Comparison of ENCODE assay signal across 8 cellular contexts in genomic region chr6:3247255-3248146, GRCh38.
DNase-seq lines count a peak whose midpoint lies in the region; ATAC-seq and TF ChIP-seq lines count a peak whose summit lies in the region.

No MANE protein-coding gene starts in this region.

- H3K4me1 Mint-ChIP-seq in stimulated activated effector memory CD8-positive, alpha-beta T cell treated with anti-CD3 and anti-CD28 coated beads, Interleukin-12 subunit alpha, Interleukin-12 subunit beta, amount 100 ng/mL, for 72 hours: peaks cover 13% of the 10 kb centered on the region

- no peak overlapping the region for H3K27ac Mint-ChIP-seq in stimulated activated effector memory CD8-positive, alpha-beta T cell treated with anti-CD3 and anti-CD28 coated beads, Interleukin-12 subunit alpha, Interleukin-12 subunit beta, amount 100 ng/mL, for 72 hours

- DNase-seq in AG08396 (ENCODE audit: low spot score): peak; percentile 86
- DNase-seq in NCI-H69 (lab: John Stamatoyannopoulos, UW): peak; percentile 87
- DNase-seq in epithelial cell of esophagus (ENCODE audit: low read depth): peak; percentile 67
- DNase-seq in GM10248 (ENCODE audit: extremely low spot score): no peak
- no peak for DNase-seq in stimulated activated effector memory CD8-positive, alpha-beta T cell treated with anti-CD3 and anti-CD28 coated beads, Interleukin-12 subunit alpha, Interleukin-12 subunit beta, amount 100 ng/mL, for 72 hours (ENCODE audit: low spot score in 2 of 2)
- DNase-seq in DMS153 (lab: John Stamatoyannopoulos, UW): no peak

- TF ChIP-seq CTCF in epithelial cell of esophagus (IDR thresholded peaks at IDR 0.05; ENCODE audit: insufficient read depth, low read depth, low read length, missing control alignments) (no peak), GM10248 (IDR thresholded peaks at IDR 0.05; ENCODE audit: control extremely low read depth, extremely low read depth, low read depth, missing control alignments) (no peak)

- no peaks in the 10 kb centered on the region for H3K27me3 ChIP-seq in muscle layer of colon (ENCODE audit: control insufficient read depth in 1 of 2, insufficient read depth in 2 of 2, low read length in 2 of 2)

- POLR2A ChIA-PET in GM10248 (lab: Yijun Ruan, JAX): no interaction called here

- H3K9me3 Mint-ChIP-seq in stimulated activated effector memory CD8-positive, alpha-beta T cell treated with anti-CD3 and anti-CD28 coated beads, Interleukin-12 subunit alpha, Interleukin-12 subunit beta, amount 100 ng/mL, for 72 hours: no peaks in the 10 kb centered on the region

- peaks cover 19% of the 10 kb centered on the region for H3K4me1 ChIP-seq in muscle layer of colon (ENCODE audit: insufficient read depth, low read length)

- no peak for ATAC-seq in stimulated activated effector memory CD8-positive, alpha-beta T cell treated with anti-CD3 and anti-CD28 coated beads, Interleukin-12 subunit alpha, Interleukin-12 subunit beta, amount 100 ng/mL, for 72 hours
- ATAC-seq in GM21447 (IDR thresholded peaks at IDR 0.05; ENCODE audit: unreplicated experiment): no peak

- peak overlapping the region; percentile 28 for H3K4me3 ChIP-seq in epithelial cell of esophagus (ENCODE audit: low read length)
- H3K4me3 ChIP-seq in muscle layer of colon (ENCODE audit: low read depth in 1 of 2, low read length in 2 of 2): peak overlapping the region; percentile 34 to 71

- H3K9me3 ChIP-seq in muscle layer of colon (ENCODE audit: low read length): no peaks in the 10 kb centered on the region

- CTCF ChIA-PET in GM10248 (lab: Yijun Ruan, JAX): interaction anchor here (0.7 to 3.7 kb wide), 7 partner anchors 9 to 153 kb away, joined by 3 to 22 read pairs (median 4); partner anchors contain the start of gene PSMG4

- no peak overlapping the region for H3K4me3 Mint-ChIP-seq in stimulated activated effector memory CD8-positive, alpha-beta T cell treated with anti-CD3 and anti-CD28 coated beads, Interleukin-12 subunit alpha, Interleukin-12 subunit beta, amount 100 ng/mL, for 72 hours

- peak overlapping the region; percentile 76 for H3K27ac ChIP-seq in muscle layer of colon (ENCODE audit: low read depth, low read length)

- H3K36me3 Mint-ChIP-seq in stimulated activated effector memory CD8-positive, alpha-beta T cell treated with anti-CD3 and anti-CD28 coated beads, Interleukin-12 subunit alpha, Interleukin-12 subunit beta, amount 100 ng/mL, for 72 hours: no peaks in the 10 kb centered on the region

- H3K9ac ChIP-seq in muscle layer of colon (ENCODE audit: low read length): peak overlapping the region; percentile 64

- no peaks in the 10 kb centered on the region for H3K36me3 ChIP-seq in muscle layer of colon (ENCODE audit: insufficient read depth, low read length)

Comparison
In these comparisons a context has a peak if more than half of its experiments do, and no peak if none do; other contexts are left out.
1. DNase-seq: peak in AG08396 (single experiment), NCI-H69 (single experiment) and epithelial cell of esophagus (single experiment); none in GM10248 (single experiment), stimulated activated effector memory CD8-positive, alpha-beta T cell treated with anti-CD3 and anti-CD28 coated beads, Interleukin-12 subunit alpha, Interleukin-12 subunit beta, amount 100 ng/mL, for 72 hours (0 of 2) and DMS153 (single experiment).